Comparison of ENCODE assay signal across 20 cellular contexts in the genomic region with DNA sequence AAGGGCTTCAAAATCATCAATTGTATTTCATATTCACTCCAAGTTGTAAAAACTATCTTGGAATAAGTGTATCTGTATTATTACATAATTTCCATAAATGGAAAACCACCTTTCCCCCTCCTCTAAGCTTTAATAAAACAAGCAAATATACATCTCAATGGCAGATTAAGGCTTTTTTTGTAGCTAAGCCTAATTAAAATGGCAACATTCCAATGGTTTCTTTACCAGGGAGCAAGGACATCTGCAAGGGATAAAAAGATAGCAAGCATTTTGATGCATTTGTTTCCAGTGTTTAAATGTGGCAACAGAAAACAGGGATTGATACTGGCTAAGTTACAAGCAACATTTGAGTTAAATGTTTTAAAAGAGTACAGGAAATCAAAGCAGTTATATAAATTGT.
DNase-seq lines count a peak whose midpoint lies in the region; ATAC-seq, FAIRE-seq and TF ChIP-seq lines count a peak whose summit lies in the region.
"Had no signal": no experiment of that assay in that cellular context is flagged by ENCODE, and none has a peak within 500 bp of the region (broad histone marks: within the 10 kb centered on the region; RNA-seq: fewer than 3 reads in every experiment).

No MANE protein-coding gene starts in this region.

- dilution Hi-C loops in endothelial cell of umbilical vein (cut with MboI; ENCODE audit: extremely low pct_ligation_motif_present, low sequenced_read_pairs), result no loop called here

- no peaks in the 10 kb centered on the region for H3K9me1 ChIP-seq in endothelial cell of umbilical vein (replicated peaks; ENCODE audit: control insufficient read depth, extremely low read depth, insufficient read depth, low read length)

- H3K79me2 ChIP-seq in GM23248 (ENCODE audit: insufficient read depth) (no peaks in the 10 kb centered on the region), endothelial cell of umbilical vein (ENCODE audit: control insufficient read depth, insufficient read depth, low read length) (no peaks in the 10 kb centered on the region), osteoblast (ENCODE audit: insufficient read depth, low read length) (no peaks in the 10 kb centered on the region)

- DNase-seq in GM23248 (no peak), adipocyte (ENCODE audit: low read depth) (peak; percentile 2), endothelial cell of umbilical vein (ENCODE audit: low read depth, low spot score) (no peak), osteoblast (ENCODE audit: insufficient read length, low spot score, missing footprints) (peak; percentile 32), NCI-H526 (lab: John Stamatoyannopoulos, UW) (no peak), HCEC 1CT (no peak)
- DNase-seq: AML-193; CD4-positive, alpha-beta T cell; DMS153; DMS79; GF-D8; H9; IMR-90 had no signal

- H3K27ac ChIP-seq in GM23248, result no peak overlapping the region
- H3K27ac ChIP-seq in endothelial cell of umbilical vein (ENCODE audit: insufficient read depth, low read depth, low read length), result no peak overlapping the region
- H3K27ac ChIP-seq in osteoblast (ENCODE audit: low read depth, low read length), result no peak overlapping the region
- H3K27ac ChIP-seq: A549, C4-2B had no signal

- H4K20me1 ChIP-seq in GM23248 (ENCODE audit: insufficient read depth) (no peaks in the 10 kb centered on the region), endothelial cell of umbilical vein (replicated peaks; ENCODE audit: control insufficient read depth, extremely low read depth, insufficient read depth, low read length) (no peaks in the 10 kb centered on the region), osteoblast (ENCODE audit: insufficient read depth, low read length) (no peaks in the 10 kb centered on the region)

- CTCF ChIA-PET in endothelial cell of umbilical vein (lab: Charles Lee), result interaction anchor here (1.4 kb wide), 1 partner anchor 17 kb away, joined by 3 read pairs; no protein-coding TSS in a partner anchor

- ATAC-seq in HG02759 (IDR thresholded peaks at IDR 0.05; ENCODE audit: unreplicated experiment), result no peak
- ATAC-seq: A549, GM12878, K562 had no signal

- H2AFZ ChIP-seq in GM23248 (peak overlapping the region; percentile 47), endothelial cell of umbilical vein (ENCODE audit: low read depth, low read length) (no peak overlapping the region), osteoblast (ENCODE audit: low read length) (no peak overlapping the region)

- no peak for TF ChIP-seq POLR2A in endothelial cell of umbilical vein (IDR thresholded peaks at IDR 0.05; ENCODE audit: low read depth, low read length)

- POLR2A ChIA-PET in endothelial cell of umbilical vein (lab: Charles Lee), result no interaction called here

- H3F3A ChIP-seq in GM23248 (ENCODE audit: insufficient read depth), result no peaks in the 10 kb centered on the region

- FAIRE-seq in endothelial cell of umbilical vein (lab: Jason Lieb, UNC), result peak; percentile 24
- FAIRE-seq: A549, GM12878, H1, HTR-8/SVneo, K562 had no signal

- intact Hi-C loops in endothelial cell of umbilical vein (cut with micrococcal nuclease), result no loop called here

- H3K27me3 ChIP-seq in GM23248 (replicated peaks; ENCODE audit: insufficient read depth) (no peaks in the 10 kb centered on the region), adipocyte (replicated peaks; ENCODE audit: control insufficient read depth, insufficient read depth, low read length) (no peaks in the 10 kb centered on the region), endothelial cell of umbilical vein (ENCODE audit: control insufficient read depth in 2 of 2, insufficient read depth in 2 of 2, low read length in 2 of 2) (no peaks in the 10 kb centered on the region), osteoblast (ENCODE audit: insufficient read depth, low read length) (no peaks in the 10 kb centered on the region)

- H3K9ac ChIP-seq in GM23248, result no peak overlapping the region
- no peak overlapping the region for H3K9ac ChIP-seq in adipocyte (ENCODE audit: low read length)
- no peak overlapping the region for H3K9ac ChIP-seq in endothelial cell of umbilical vein (replicated peaks; ENCODE audit: extremely low read depth, insufficient read depth, low read length)

- H3K4me1 ChIP-seq in GM23248 (ENCODE audit: insufficient read depth) (no peaks in the 10 kb centered on the region), adipocyte (ENCODE audit: control insufficient read depth, insufficient read depth, low read length) (no peaks in the 10 kb centered on the region), endothelial cell of umbilical vein (ENCODE audit: control insufficient read depth, extremely low read depth, insufficient read depth, low read length) (no peaks in the 10 kb centered on the region), osteoblast (ENCODE audit: insufficient read depth, low read length) (no peaks in the 10 kb centered on the region)
- H3K4me1 ChIP-seq: A549 had no signal

- BruUV-seq in endothelial cell of umbilical vein (replicated peaks; lab: Mats Ljungman, UMichigan), result no TSS peak

- H3K36me3 ChIP-seq in GM23248 (ENCODE audit: low read depth) (no peaks in the 10 kb centered on the region), adipocyte (ENCODE audit: control insufficient read depth, insufficient read depth, low read length, severe bottlenecking) (no peaks in the 10 kb centered on the region), endothelial cell of umbilical vein (ENCODE audit: control insufficient read depth in 2 of 2, extremely low read depth in 1 of 2, insufficient read depth in 2 of 2, low read length in 2 of 2) (no peaks in the 10 kb centered on the region), osteoblast (ENCODE audit: insufficient read depth, low read length) (no peaks in the 10 kb centered on the region)

- no peak overlapping the region for H3K4me3 ChIP-seq in GM23248
- H3K4me3 ChIP-seq in adipocyte (ENCODE audit: low read length), result no peak overlapping the region
- no peak overlapping the region for H3K4me3 ChIP-seq in endothelial cell of umbilical vein (replicated peaks in 1 of 3; ENCODE audit: insufficient read depth in 1 of 3, low read depth in 1 of 3, low read length in 3 of 3)
- no peak overlapping the region for H3K4me3 ChIP-seq in osteoblast (ENCODE audit: insufficient read depth, low read length)
- H3K4me3 ChIP-seq: A549, GM12878, K562 had no signal

- TF ChIP-seq CTCF in endothelial cell of umbilical vein (IDR thresholded peaks at IDR 0.05; ENCODE audit: extremely low read depth in 1 of 2, insufficient read depth in 1 of 2, low read depth in 1 of 2, low read length in 2 of 2), result no peak
- TF ChIP-seq CTCF in osteoblast (IDR thresholded peaks at IDR 0.05; ENCODE audit: extremely low read depth, low read depth, low read length), result no peak

- H3K9me3 ChIP-seq in GM23248 (ENCODE audit: low read depth), result no peaks in the 10 kb centered on the region
- H3K9me3 ChIP-seq in adipocyte (ENCODE audit: control insufficient read depth, low read length), result no peaks in the 10 kb centered on the region
- H3K9me3 ChIP-seq in endothelial cell of umbilical vein (replicated peaks; ENCODE audit: control insufficient read depth, insufficient read depth, low read length), result no peaks in the 10 kb centered on the region
- H3K9me3 ChIP-seq in osteoblast (ENCODE audit: low read depth, low read length), result no peaks in the 10 kb centered on the region
- H3K9me3 ChIP-seq: A549 had no signal

- H3K4me2 ChIP-seq in GM23248 (ENCODE audit: unreplicated experiment) (no peak overlapping the region), endothelial cell of umbilical vein (ENCODE audit: insufficient read depth, low read length) (no peak overlapping the region), osteoblast (ENCODE audit: insufficient read depth, low read length) (no peak overlapping the region)
- H3K4me2 ChIP-seq: A549 had no signal

- H3K9me2 ChIP-seq in GM23248 (ENCODE audit: insufficient read depth), result no peaks in the 10 kb centered on the region

- in situ Hi-C loops in GM23248 (cut with MboI), result no loop called here

TF ChIP-seq in endothelial cell of umbilical vein, 7 proteins besides CTCF, POLR2A, EP300 and RAD21:
- TF ChIP-seq JUN (IDR thresholded peaks at IDR 0.05; ENCODE audit: borderline replicate concordance, insufficient read depth, insufficient read length, low read depth) (no peak), FOS (IDR thresholded peaks at IDR 0.05; ENCODE audit: borderline replicate concordance, insufficient read depth, low read length) (no peak)
- TF ChIP-seq, protein P1, sequence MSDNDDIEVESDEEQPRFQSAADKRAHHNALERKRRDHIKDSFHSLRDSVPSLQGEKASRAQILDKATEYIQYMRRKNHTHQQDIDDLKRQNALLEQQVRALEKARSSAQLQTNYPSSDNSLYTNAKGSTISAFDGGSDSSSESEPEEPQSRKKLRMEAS (IDR thresholded peaks at IDR 0.05; ENCODE audit: insufficient read depth, insufficient read length), result no peak

Comparison
In these comparisons a context has a peak if more than half of its experiments do, and no peak if none do; other contexts are left out.
1. DNase-seq: peak in adipocyte (single experiment) and osteoblast (single experiment); none in GM23248 (single experiment), endothelial cell of umbilical vein (single experiment), NCI-H526 (0 of 2) and HCEC 1CT (single experiment).